8 cellular contexts compared by ENCODE assay signal in the genomic region with DNA sequence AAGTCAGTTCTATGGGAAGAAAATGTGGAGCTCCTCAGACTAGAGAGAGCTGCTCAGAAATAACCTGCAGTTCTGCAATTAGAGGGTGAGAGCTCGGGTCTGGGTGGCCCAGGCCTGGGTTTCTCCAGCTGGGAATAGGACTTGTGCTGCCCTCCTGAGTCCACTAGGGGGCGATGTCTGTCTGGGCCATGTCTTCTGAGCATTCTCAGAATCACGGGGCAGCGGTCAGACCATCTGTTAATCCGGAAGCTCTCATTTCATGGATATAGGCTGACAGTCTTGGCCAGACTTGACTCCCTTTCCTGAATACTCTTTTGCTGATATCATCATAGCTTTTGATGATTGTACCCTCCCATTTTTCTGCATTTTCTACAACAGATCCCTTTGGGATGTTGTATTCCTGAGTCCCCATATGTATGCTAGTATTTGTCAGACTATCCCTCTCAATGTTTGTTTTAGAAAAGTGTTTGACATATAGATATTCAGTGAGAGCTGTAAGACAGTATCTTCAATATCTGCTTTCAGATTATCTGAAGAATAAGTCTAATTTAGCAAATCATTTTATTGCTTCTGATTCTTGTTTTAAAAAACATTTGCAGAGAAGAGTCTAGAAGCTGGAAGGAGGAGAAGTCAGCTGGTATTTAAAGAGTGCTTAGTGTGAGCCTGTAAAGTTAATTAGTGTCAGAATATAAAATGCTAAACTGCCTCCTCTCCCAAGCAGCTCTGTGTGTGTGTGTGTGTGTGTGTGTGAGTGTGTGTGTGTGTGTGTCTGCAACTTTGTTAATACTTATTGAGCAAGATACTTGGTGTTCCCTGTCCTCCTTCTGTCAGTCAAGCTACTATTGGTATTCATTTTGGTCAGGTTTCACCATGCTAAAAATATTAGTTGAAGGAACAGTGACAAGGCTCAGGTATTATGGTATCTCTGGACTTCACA. TPM values are rescaled to one million over a fixed set of nuclear protein-coding genes. Genes with fewer than 3 reads are reported as not detected.
DNase-seq lines count a peak whose midpoint lies in the region; ATAC-seq and TF ChIP-seq lines count a peak whose summit lies in the region.

No MANE protein-coding gene starts in this region.

- TF ChIP-seq CTCF in GM12873 (IDR thresholded peaks at IDR 0.05; ENCODE audit: insufficient read depth, low read depth, low read length, missing control alignments): peak; percentile 98

- intact Hi-C loops in left cardiac atrium (cut with DNase I): loop anchor here in 1 of 2 donors (2.0 kb wide), 1 partner anchor 315 kb away; no protein-coding TSS in a partner anchor

- ATAC-seq in HG02588 (IDR thresholded peaks at IDR 0.05; ENCODE audit: unreplicated experiment) (peak; percentile 92), left cardiac atrium (peak; percentile 88 to 91)

- DNase-seq in MV-4-11 (lab: John Stamatoyannopoulos, UW) (peak; percentile 90), SKM-1 (lab: John Stamatoyannopoulos, UW; ENCODE audit: unreplicated experiment) (peak; percentile 67), left cardiac atrium (peak; percentile 78), renal cortical epithelial cell (ENCODE audit: low read depth) (peak; percentile 85), DMS79 (lab: John Stamatoyannopoulos, UW) (no peak)
- peak; percentile 21 for DNase-seq in activated naive CD8-positive, alpha-beta T cell treated with anti-CD3 and anti-CD28 coated beads, Interleukin-2, amount 50 U/mL, for 16 hours (ENCODE audit: low read depth, low spot score)

RNA-seq across cellular contexts. Expression of a gene that starts 38.0 kb away (rescaled TPM):
- total RNA-seq in left cardiac atrium: 10 to 100 TPM; 31.8 to 34.8 TPM
- total RNA-seq in renal cortical epithelial cell: 94.6 and 124 TPM in 2 replicates
